In genomic region chr9:84111726-84112125, GRCh38 we compare ENCODE assay signal across 22 cellular contexts.
DNase-seq lines count a peak whose midpoint lies in the region; ATAC-seq and TF ChIP-seq lines count a peak whose summit lies in the region.
"Had no signal": no experiment of that assay in that cellular context is flagged by ENCODE, and none has a peak within 500 bp of the region (broad histone marks: within the 10 kb centered on the region; RNA-seq: fewer than 3 reads in every experiment).

No MANE protein-coding gene starts in this region.

- POLR2A ChIA-PET in PC-3 (lab: Charles Lee; ENCODE audit: unreplicated experiment) (no interaction called here), T-cell (lab: Charles Lee) (no interaction called here)

- H3K4me2 ChIP-seq in PC-3 (ENCODE audit: low read length) = no peak overlapping the region
- H3K4me2 ChIP-seq: BLaER1, neural progenitor cell had no signal

- peaks cover 17 to 29% of the 10 kb centered on the region in 2 donors for H3K27me3 Mint-ChIP-seq in T-cell

- H3K36me3 Mint-ChIP-seq in T-cell = no peaks in the 10 kb centered on the region
- H3K36me3 Mint-ChIP-seq: neural progenitor cell, WTC11 had no signal

- H3K4me3 ChIP-seq in PC-3 (ENCODE audit: low read length) (no peak overlapping the region), choroid plexus epithelial cell (ENCODE audit: low read depth, low read length) (no peak overlapping the region), mucosa of descending colon (no peak overlapping the region)
- H3K4me3 ChIP-seq: BLaER1, neural progenitor cell, SJSA1 had no signal

- H3F3A ChIP-seq in PC-3 (ENCODE audit: low read length, unreplicated experiment) = no peaks in the 10 kb centered on the region

- H3K27ac Mint-ChIP-seq in T-cell = no peak overlapping the region
- H3K27ac Mint-ChIP-seq: H9, neural progenitor cell, T-helper 17 cell, WTC11 had no signal

- H3K79me2 ChIP-seq in PC-3 (ENCODE audit: low read length) = no peaks in the 10 kb centered on the region

- intact Hi-C loops in PC-3 (cut with micrococcal nuclease) = no loop called here
- intact Hi-C loops in mucosa of descending colon (cut with DNase I, micrococcal nuclease) = no loop called here

- H3K4me1 ChIP-seq in PC-3 (ENCODE audit: insufficient read depth, low read length) = no peaks in the 10 kb centered on the region
- no peaks in the 10 kb centered on the region for H3K4me1 ChIP-seq in mucosa of descending colon (ENCODE audit: low read depth)
- H3K4me1 ChIP-seq: BLaER1, neural progenitor cell, SJSA1 had no signal

- H4K20me1 ChIP-seq in PC-3 (ENCODE audit: low read length) = no peaks in the 10 kb centered on the region
- H4K20me1 ChIP-seq: BLaER1 had no signal

- no peak overlapping the region for H2AFZ ChIP-seq in PC-3 (ENCODE audit: low read length)
- H2AFZ ChIP-seq: neural progenitor cell had no signal

- H3K4me1 Mint-ChIP-seq in T-cell = peaks cover 14 to 20% (median 20%) of the 10 kb centered on the region in 3 donors
- H3K4me1 Mint-ChIP-seq: H9, neural progenitor cell, WTC11 had no signal

- H3K4me3 Mint-ChIP-seq in T-cell = no peak overlapping the region
- H3K4me3 Mint-ChIP-seq: H9, neural progenitor cell, WTC11 had no signal

- TF ChIP-seq CTCF in PC-3 (conservative IDR thresholded peaks at IDR 0.05; ENCODE audit: low read depth, low read length) (no peak), choroid plexus epithelial cell (conservative IDR thresholded peaks at IDR 0.05; ENCODE audit: low read depth, low read length) (no peak), mucosa of descending colon (IDR thresholded peaks at IDR 0.05) (no peak)

- DNase-seq in DMS 273 (lab: John Stamatoyannopoulos, UW; ENCODE audit: unreplicated experiment) = peak; percentile 22
- no peak for DNase-seq in DMS 273 treated with DMSO at 0.1 percent for 48 hours (lab: John Stamatoyannopoulos, UW)
- DNase-seq in PC-3 = peak; percentile 24
- peak; percentile 1 for DNase-seq in choroid plexus epithelial cell (ENCODE audit: low read depth)
- DNase-seq in mucosa of descending colon = no peak
- no peak for DNase-seq in T-cell
- DNase-seq: activated CD4-positive, alpha-beta T cell treated with anti-CD3 and anti-CD28 coated beads, Interleukin-2, amount 50 U/mL, for 48 hours; activated T-cell treated with anti-CD3 and anti-CD28 coated beads for 4 hours; foreskin melanocyte; H9; NCI-H1930; NCI-H524 treated with DMSO at 0.1 percent for 48 hours; stimulated activated CD4-positive, alpha-beta T cell treated with anti-CD3 and anti-CD28 coated beads, Interleukin-4, amount 100 ng/mL, for 24 hours; T-helper 17 cell had no signal

- H3K9me3 Mint-ChIP-seq in T-cell = peaks cover 5 to 30% (median 15%) of the 10 kb centered on the region in 3 donors

- CTCF ChIA-PET in PC-3 (lab: Charles Lee) = no interaction called here
- CTCF ChIA-PET in T-cell (lab: Charles Lee) = no interaction called here

- peaks cover 4% of the 10 kb centered on the region; the same call in 1 of the 2 replicates for H3K27me3 ChIP-seq in PC-3 (ENCODE audit: low read length)
- H3K27me3 ChIP-seq: BLaER1, SJSA1 had no signal

- H3K9me3 ChIP-seq in PC-3 (ENCODE audit: low read length) = no peaks in the 10 kb centered on the region
- no peaks in the 10 kb centered on the region for H3K9me3 ChIP-seq in mucosa of descending colon
- H3K9me3 ChIP-seq: SJSA1 had no signal

- no peak overlapping the region for H3K9ac ChIP-seq in PC-3 (ENCODE audit: low read length)
- H3K9ac ChIP-seq: BLaER1, neural progenitor cell had no signal

- no TSS peak for BruUV-seq in PC-3 (replicated peaks; lab: Mats Ljungman, UMichigan)

- H3K27ac ChIP-seq in PC-3 (ENCODE audit: low read length) = no peak overlapping the region
- H3K27ac ChIP-seq: 22Rv1, BLaER1, neural progenitor cell, SJSA1 had no signal

- ATAC-seq in PC-3 (peak; percentile 56), mucosa of descending colon (peak; percentile 18), HG03565 (IDR thresholded peaks at IDR 0.05; ENCODE audit: unreplicated experiment) (no peak), T-cell (replicated peaks in 1 of 4) (no peak), HG02798 (IDR thresholded peaks at IDR 0.05; ENCODE audit: poor library complexity, unreplicated experiment) (no peak)
- ATAC-seq: left lobe of liver, T-helper 17 cell, WTC11 had no signal

- H3K36me3 ChIP-seq in PC-3 (ENCODE audit: low read depth, low read length) (no peaks in the 10 kb centered on the region), mucosa of descending colon (ENCODE audit: low read depth) (no peaks in the 10 kb centered on the region)
- H3K36me3 ChIP-seq: BLaER1, SJSA1 had no signal

- no peaks in the 10 kb centered on the region for H3K9me2 ChIP-seq in PC-3 (replicated peaks; ENCODE audit: low read length)

Comparison
In these comparisons a context has a peak if more than half of its experiments do, and no peak if none do; other contexts are left out.
1. DNase-seq: peak in DMS 273 (single experiment), PC-3 (single experiment) and choroid plexus epithelial cell (single experiment); none in DMS 273 treated with DMSO at 0.1 percent for 48 hours (single experiment), mucosa of descending colon (0 of 3) and T-cell (0 of 34).
2. ATAC-seq: peak in PC-3 (single experiment) and mucosa of descending colon (single experiment); none in HG03565 (single experiment), T-cell (0 of 4) and HG02798 (single experiment).